In the genomic region with DNA sequence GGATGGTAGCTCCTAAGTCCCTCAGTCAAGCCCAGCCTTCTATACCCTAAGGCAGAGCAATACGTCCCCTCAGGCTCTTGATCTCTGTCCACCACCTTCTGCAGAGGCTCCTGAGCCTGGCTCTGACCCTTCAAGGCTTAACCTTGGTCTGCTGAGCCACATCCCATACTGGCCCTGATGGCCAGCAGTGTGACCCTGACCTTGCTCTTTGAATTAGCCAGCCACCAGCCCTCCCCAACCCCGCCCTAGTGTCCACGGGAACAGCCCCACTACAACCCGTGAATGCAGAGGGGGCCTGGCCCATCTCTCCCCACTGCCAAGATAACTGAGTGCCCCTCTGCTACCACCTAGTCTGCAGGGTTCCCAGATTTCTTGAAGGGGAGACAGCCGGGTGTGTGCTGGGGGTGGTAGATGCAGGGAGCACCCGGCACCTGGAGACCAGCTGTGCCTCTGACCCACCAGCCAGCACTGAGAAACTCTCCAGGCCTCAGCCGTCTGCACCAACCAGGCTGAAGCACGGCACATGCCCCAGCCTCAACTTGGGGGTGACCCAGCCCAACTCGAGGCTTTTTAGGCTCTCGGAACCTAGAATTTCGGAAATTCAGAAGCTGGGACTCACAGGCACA, we compare ENCODE assay signal across 1 cellular context.
TF ChIP-seq lines count a peak whose summit lies in the region.

No MANE protein-coding gene starts in this region.

TF ChIP-seq in SK-N-SH, 30 proteins besides CTCF, POLR2A, EP300 and RAD21:
- TF ChIP-seq TEAD4 (IDR thresholded peaks at IDR 0.05; ENCODE audit: borderline replicate concordance, insufficient read depth), result no peak
- TF ChIP-seq GATA2 (CRISPR knock-in tag; IDR thresholded peaks at IDR 0.05), result no peak
- TF ChIP-seq TAF1 (IDR thresholded peaks at IDR 0.05; ENCODE audit: borderline replicate concordance, low read depth, low read length), result no peak
- no peak for TF ChIP-seq ELF1 (IDR thresholded peaks at IDR 0.05)
